8 cellular contexts compared by ENCODE assay signal in genomic region chr10:69316313-69317059, GRCh38. TPM values are rescaled to one million over a fixed set of nuclear protein-coding genes. Genes with fewer than 3 reads are reported as not detected.
DNase-seq lines count a peak whose midpoint lies in the region; ATAC-seq, FAIRE-seq and TF ChIP-seq lines count a peak whose summit lies in the region.

No MANE protein-coding gene starts in this region.

- H3K56ac ChIP-seq in IMR-90 (ENCODE audit: extremely low read depth, insufficient read depth, low read length), result no peak overlapping the region

- no peak overlapping the region for H3K4ac ChIP-seq in IMR-90 (ENCODE audit: low read depth, low read length)

- H3K23ac ChIP-seq in IMR-90 (ENCODE audit: low read depth, low read length), result no peak overlapping the region

- H3K9ac ChIP-seq in IMR-90 (ENCODE audit: low read depth, low read length), result no peak overlapping the region

- no peak overlapping the region for H3K14ac ChIP-seq in IMR-90 (replicated peaks; ENCODE audit: low read depth, low read length)

- no peak for TF ChIP-seq RAD21 in IMR-90 (IDR thresholded peaks at IDR 0.05; ENCODE audit: low read length)

- POLR2A ChIA-PET in CD4-positive, alpha-beta memory T cell (lab: Charles Lee; ENCODE audit: partially characterized antibody), result interaction anchor here (0.9 to 6.1 kb wide), 6 partner anchors 12 to 94 kb away, joined by 3 to 70 read pairs (median 39); no protein-coding TSS in a partner anchor
- POLR2A ChIA-PET in IMR-90 (lab: Charles Lee; ENCODE audit: unreplicated experiment), result no interaction called here

- TF ChIP-seq POLR2A in IMR-90 (IDR thresholded peaks at IDR 0.05; ENCODE audit: low read depth, low read length) (no peak), lower leg skin (IDR thresholded peaks at IDR 0.05) (no peak)

- intact Hi-C loops in CD4-positive, alpha-beta memory T cell (cut with micrococcal nuclease), result no loop called here
- intact Hi-C loops in IMR-90 (cut with micrococcal nuclease) (loop anchor here (5.0 kb wide), 2 partner anchors 46 to 79 kb away; no protein-coding TSS in a partner anchor), lower leg skin (cut with DNase I; ENCODE audit: low total_unique reads) (no loop called here), upper lobe of right lung (cut with DNase I) (no loop called here)

- H4K20me1 ChIP-seq in IMR-90 (ENCODE audit: insufficient read depth, low read length), result peaks cover 22% of the 10 kb centered on the region

- H3K4me3 ChIP-seq in CD4-positive, alpha-beta memory T cell (ENCODE audit: low read length in 2 of 2), result no peak overlapping the region
- H3K4me3 ChIP-seq in IMR-90 (ENCODE audit: insufficient read depth, low read depth, low read length) (no peak overlapping the region), bronchial epithelial cell (ENCODE audit: low read depth, low read length) (no peak overlapping the region), lower leg skin (ENCODE audit: low read depth, poor library complexity, severe bottlenecking) (no peak overlapping the region), upper lobe of right lung (no peak overlapping the region)

- peaks cover 16 to 36% of the 10 kb centered on the region in 2 experiments for H3K79me1 ChIP-seq in IMR-90 (ENCODE audit: low read depth in 1 of 2, low read length in 2 of 2)

- in situ Hi-C loops in IMR-90 (cut with MboI; ENCODE audit: low sequenced_read_pairs), result no loop called here

- H3K36me3 ChIP-seq in CD4-positive, alpha-beta memory T cell (ENCODE audit: insufficient read depth, low read length), result no peaks in the 10 kb centered on the region
- H3K36me3 ChIP-seq in IMR-90 (ENCODE audit: control insufficient read depth, insufficient read depth, low read length) (no peaks in the 10 kb centered on the region), bronchial epithelial cell (ENCODE audit: control insufficient read depth, insufficient read depth, low read length) (peaks cover 9% of the 10 kb centered on the region), upper lobe of right lung (no peaks in the 10 kb centered on the region)

- peak overlapping the region in 5 of 7 donors; percentile 0 to 99 (median 37) for H3K27ac Mint-ChIP-seq in CD4-positive, alpha-beta memory T cell
- peak overlapping the region; percentile 18 to 86 for H3K27ac Mint-ChIP-seq in natural killer cell treated with Interleukin-12 subunit alpha and Interleukin-12 subunit beta and Interleukin-15 and Interleukin-18, amount 100 ng/mL, for 72 hours

- no peaks in the 10 kb centered on the region for H3K27me3 Mint-ChIP-seq in CD4-positive, alpha-beta memory T cell
- no peaks in the 10 kb centered on the region for H3K27me3 Mint-ChIP-seq in natural killer cell treated with Interleukin-12 subunit alpha and Interleukin-12 subunit beta and Interleukin-15 and Interleukin-18, amount 100 ng/mL, for 72 hours

- H3K18ac ChIP-seq in IMR-90 (ENCODE audit: low read depth, low read length), result no peak overlapping the region

- no CpG with 5 or more reads among the region's 6 CpGs for WGBS in IMR-90 (ENCODE audit: extremely low coverage in 2 of 2, insufficient read length in 1 of 2), 2 experiments
- WGBS in lower leg skin, 2 donors, result 33 to 59% methylated on average over 5 to 6 of the region's 6 CpGs

- no peak overlapping the region for H2BK15ac ChIP-seq in IMR-90 (ENCODE audit: low read depth, low read length)

- H3K9me1 ChIP-seq in IMR-90 (ENCODE audit: insufficient read depth, low read length), result peaks cover 30% of the 10 kb centered on the region

- H3K27ac ChIP-seq in CD4-positive, alpha-beta memory T cell (ENCODE audit: low read depth, low read length), result peak overlapping the region; percentile 84
- H3K27ac ChIP-seq in IMR-90 (ENCODE audit: insufficient read depth, low read length), result no peak overlapping the region
- no peak overlapping the region for H3K27ac ChIP-seq in upper lobe of right lung

- H3K4me1 ChIP-seq in CD4-positive, alpha-beta memory T cell (ENCODE audit: insufficient read depth, low read length), result peaks cover 32% of the 10 kb centered on the region
- H3K4me1 ChIP-seq in IMR-90 (ENCODE audit: control insufficient read depth, insufficient read depth, low read length) (peaks cover 25% of the 10 kb centered on the region), upper lobe of right lung (peaks cover 27% of the 10 kb centered on the region)

- H2AK9ac ChIP-seq in IMR-90 (replicated peaks; ENCODE audit: low read depth, low read length, poor library complexity), result no peak overlapping the region

- no peak overlapping the region for H4K8ac ChIP-seq in IMR-90 (ENCODE audit: low read depth in 2 of 2, low read length in 2 of 2)

- H2BK120ac ChIP-seq in IMR-90 (ENCODE audit: low read depth, low read length), result no peak overlapping the region

- peak overlapping the region in 5 of 8 donors; percentile 8 to 65 (median 32) for H3K4me3 Mint-ChIP-seq in CD4-positive, alpha-beta memory T cell
- H3K4me3 Mint-ChIP-seq in natural killer cell treated with Interleukin-12 subunit alpha and Interleukin-12 subunit beta and Interleukin-15 and Interleukin-18, amount 100 ng/mL, for 72 hours, result peak overlapping the region; percentile 3

- ATAC-seq in IMR-90 (ENCODE audit: low read depth), result no peak
- ATAC-seq in natural killer cell treated with Interleukin-12 subunit alpha and Interleukin-12 subunit beta and Interleukin-15 and Interleukin-18, amount 100 ng/mL, for 72 hours, result no peak
- ATAC-seq in HG03045 (IDR thresholded peaks at IDR 0.05; ENCODE audit: unreplicated experiment), result no peak
- ATAC-seq in upper lobe of right lung, result no peak

- TF ChIP-seq CTCF in IMR-90 (conservative IDR thresholded peaks at IDR 0.05; ENCODE audit: low read depth, low read length), result no peak
- no peak for TF ChIP-seq CTCF in bronchial epithelial cell (IDR thresholded peaks at IDR 0.05; ENCODE audit: insufficient read depth, low read length, severe bottlenecking)
- no peak for TF ChIP-seq CTCF in lower leg skin (IDR thresholded peaks at IDR 0.05)
- no peak for TF ChIP-seq CTCF in upper lobe of right lung (IDR thresholded peaks at IDR 0.05)

- no peak overlapping the region for H4K91ac ChIP-seq in IMR-90 (ENCODE audit: insufficient read depth, low read depth, low read length)

- H2AK5ac ChIP-seq in IMR-90 (ENCODE audit: low read depth, low read length), result no peak overlapping the region

- H3K27me3 ChIP-seq in CD4-positive, alpha-beta memory T cell (ENCODE audit: insufficient read depth, low read length), result no peaks in the 10 kb centered on the region
- no peaks in the 10 kb centered on the region; the same call in 1 of the 2 replicates for H3K27me3 ChIP-seq in IMR-90 (ENCODE audit: control insufficient read depth, insufficient read depth, low read length)
- no peaks in the 10 kb centered on the region for H3K27me3 ChIP-seq in bronchial epithelial cell (ENCODE audit: control insufficient read depth, insufficient read depth, low read length)
- no peaks in the 10 kb centered on the region for H3K27me3 ChIP-seq in upper lobe of right lung

- no peak for DNase-seq in CD4-positive, alpha-beta memory T cell
- DNase-seq in IMR-90 (peak; percentile 46), bronchial epithelial cell (ENCODE audit: low read depth) (peak; percentile 62), lower leg skin (ENCODE audit: low spot score in 2 of 2) (no peak), activated gamma-delta T cell treated with Interleukin-2 at 50 U/mL for 16 hours (no peak), upper lobe of right lung (no peak)
- no peak for DNase-seq in natural killer cell treated with Interleukin-12 subunit alpha and Interleukin-12 subunit beta and Interleukin-15 and Interleukin-18, amount 100 ng/mL, for 72 hours (ENCODE audit: low spot score)

- dilution Hi-C loops in IMR-90 (cut with HindIII; ENCODE audit: low sequenced_read_pairs, unreplicated experiment), result no loop called here

- CTCF ChIA-PET in CD4-positive, alpha-beta memory T cell (lab: Charles Lee; ENCODE audit: partially characterized antibody), result interaction anchor here (1.7 to 2.2 kb wide), 4 partner anchors 10 to 91 kb away, joined by 5 to 8 read pairs (median 5); no protein-coding TSS in a partner anchor
- CTCF ChIA-PET in IMR-90 (lab: Yijun Ruan, JAX), result no interaction called here

- no peak overlapping the region for H2BK5ac ChIP-seq in IMR-90 (ENCODE audit: low read depth, low read length, poor library complexity, severe bottlenecking)

- H3K36me3 Mint-ChIP-seq in CD4-positive, alpha-beta memory T cell, result peaks cover 0 to 13% of the 10 kb centered on the region in 2 donors
- H3K36me3 Mint-ChIP-seq in natural killer cell treated with Interleukin-12 subunit alpha and Interleukin-12 subunit beta and Interleukin-15 and Interleukin-18, amount 100 ng/mL, for 72 hours, result no peaks in the 10 kb centered on the region

- no peak overlapping the region for H3K4me2 ChIP-seq in IMR-90 (ENCODE audit: low read depth, low read length)

- no peaks in the 10 kb centered on the region for H3K9me3 ChIP-seq in CD4-positive, alpha-beta memory T cell (ENCODE audit: control insufficient read depth in 1 of 2, low read length in 2 of 2)
- H3K9me3 ChIP-seq in IMR-90 (ENCODE audit: control insufficient read depth, insufficient read depth, low read length) (no peaks in the 10 kb centered on the region), upper lobe of right lung (no peaks in the 10 kb centered on the region)

- no peak for FAIRE-seq in bronchial epithelial cell (lab: Jason Lieb, UNC)

- no TSS peak for BruUV-seq in IMR-90 (replicated peaks; lab: Mats Ljungman, UMichigan)

- no peak overlapping the region for H2BK20ac ChIP-seq in IMR-90 (ENCODE audit: low read depth, low read length)

- peaks cover 18 to 36% (median 23%) of the 10 kb centered on the region in 4 donors for H3K4me1 Mint-ChIP-seq in CD4-positive, alpha-beta memory T cell
- H3K4me1 Mint-ChIP-seq in natural killer cell treated with Interleukin-12 subunit alpha and Interleukin-12 subunit beta and Interleukin-15 and Interleukin-18, amount 100 ng/mL, for 72 hours (ENCODE audit: low read depth in 2 of 2), result peaks cover 24 to 26% of the 10 kb centered on the region in 2 donors

- H2AFZ ChIP-seq in IMR-90 (replicated peaks; ENCODE audit: low read length, poor library complexity), result peak overlapping the region; percentile 68

- H4K5ac ChIP-seq in IMR-90 (ENCODE audit: low read depth, low read length), result no peak overlapping the region

- no peaks in the 10 kb centered on the region for H3K9me3 Mint-ChIP-seq in CD4-positive, alpha-beta memory T cell
- no peaks in the 10 kb centered on the region for H3K9me3 Mint-ChIP-seq in natural killer cell treated with Interleukin-12 subunit alpha and Interleukin-12 subunit beta and Interleukin-15 and Interleukin-18, amount 100 ng/mL, for 72 hours

TF ChIP-seq in IMR-90, 13 proteins besides CTCF, POLR2A, EP300 and RAD21 (continues in another document):
- no peak for TF ChIP-seq RCOR1 (IDR thresholded peaks at IDR 0.05; ENCODE audit: insufficient replicate concordance, low read length)

RNA-seq across cellular contexts. Expression of gene HK1, which starts 38.2 kb away (rescaled TPM):
- 10 to 100 TPM; 68.6 to 70.1 TPM for total RNA-seq in CD4-positive, alpha-beta memory T cell
- 100 to 1,000 TPM; 153 to 156 TPM for polyA plus RNA-seq in CD4-positive, alpha-beta memory T cell
- total RNA-seq in IMR-90 (2012; rRNA removed), result 90.5 and 107 TPM in 2 replicates
- 47.7 and 53.7 TPM in 2 replicates for polyA plus RNA-seq in IMR-90 (2012; rRNA removed)
- polyA plus RNA-seq in IMR-90 (2012; cell fraction: cytosol; rRNA removed), result 31.0 and 34.7 TPM in 2 replicates
- 30.4 and 36.1 TPM in 2 replicates for polyA plus RNA-seq in IMR-90 (2012; cell fraction: nucleus; rRNA removed; ENCODE audit: low replicate concordance)
- total RNA-seq in bronchial epithelial cell, result 170 and 182 TPM in 2 replicates
- 100 to 1,000 TPM; 169 to 185 TPM for total RNA-seq in natural killer cell treated with Interleukin-12 subunit alpha and Interleukin-12 subunit beta and Interleukin-15 and Interleukin-18, amount 100 ng/mL, for 72 hours
- 100 to 1,000 TPM; 117 to 162 (median 158) TPM for total RNA-seq in lower leg skin
- 84.0 TPM for total RNA-seq in upper lobe of right lung

Comparison
In these comparisons a context has a peak if more than half of its experiments do, and no peak if none do; other contexts are left out.
1. DNase-seq: peak in IMR-90 (single experiment) and bronchial epithelial cell (single experiment); none in CD4-positive, alpha-beta memory T cell (0 of 5), natural killer cell treated with Interleukin-12 subunit alpha and Interleukin-12 subunit beta and Interleukin-15 and Interleukin-18, amount 100 ng/mL, for 72 hours (single experiment), lower leg skin (0 of 2), activated gamma-delta T cell treated with Interleukin-2 at 50 U/mL for 16 hours (single experiment) and upper lobe of right lung (single experiment).